Comparison of ENCODE assay signal across 9 cellular contexts in genomic region chr10:84267503-84268126, GRCh38. TPM values are rescaled to one million over a fixed set of nuclear protein-coding genes. Genes with fewer than 3 reads are reported as not detected.
DNase-seq lines count a peak whose midpoint lies in the region; ATAC-seq and TF ChIP-seq lines count a peak whose summit lies in the region.
"Had no signal": no experiment of that assay in that cellular context is flagged by ENCODE, and none has a peak within 500 bp of the region (broad histone marks: within the 10 kb centered on the region; RNA-seq: fewer than 3 reads in every experiment).

No MANE protein-coding gene starts in this region.

- ATAC-seq in HG03175 (IDR thresholded peaks at IDR 0.05; ENCODE audit: unreplicated experiment): peak; percentile 56
- ATAC-seq in activated naive CD4-positive, alpha-beta T cell treated with anti-CD3 and anti-CD28 coated beads, Interleukin-2, amount 50 U/mL, for 72 hours: peak; percentile 91

- no peaks in the 10 kb centered on the region for H3K9me3 ChIP-seq in hepatocyte (ENCODE audit: low read depth)

- TF ChIP-seq CTCF in GM10248 (IDR thresholded peaks at IDR 0.05; ENCODE audit: control extremely low read depth, extremely low read depth, low read depth, missing control alignments): peak; percentile 53
- peak; percentile 43 for TF ChIP-seq CTCF in hepatocyte (IDR thresholded peaks at IDR 0.05; ENCODE audit: poor library complexity)

- POLR2A ChIA-PET in GM10248 (lab: Yijun Ruan, JAX): no interaction called here

- H3K9me2 ChIP-seq in hepatocyte (replicated peaks; ENCODE audit: insufficient read depth): no peaks in the 10 kb centered on the region

- no peaks in the 10 kb centered on the region for H3K9me3 Mint-ChIP-seq in activated naive CD4-positive, alpha-beta T cell treated with anti-CD3 and anti-CD28 coated beads, Interleukin-2, amount 50 U/mL, for 72 hours
- H3K9me3 Mint-ChIP-seq: activated B cell treated with CpG ODN at 0.5 μM for 24 hours had no signal

- H3K27me3 ChIP-seq in hepatocyte: peaks cover 24% of the 10 kb centered on the region

- H3K27ac ChIP-seq in hepatocyte: no peak overlapping the region

- DNase-seq in GM10248 (ENCODE audit: extremely low spot score) (peak; percentile 50), SK-MEL-5 (ENCODE audit: low read depth, low spot score) (peak; percentile 61), hepatocyte (ENCODE audit: low spot score) (peak; percentile 58), NCI-H1694 treated with DMSO at 0.1 percent for 48 hours (lab: John Stamatoyannopoulos, UW) (no peak), SK-N-DZ (ENCODE audit: low spot score) (no peak)
- DNase-seq in activated naive CD4-positive, alpha-beta T cell treated with anti-CD3 and anti-CD28 coated beads, Interleukin-2, amount 50 U/mL, for 72 hours (ENCODE audit: low spot score in 2 of 2): peak; percentile 74 to 87
- peak; percentile 78 to 81 for DNase-seq in stimulated activated CD4-positive, alpha-beta T cell treated with anti-CD3 and anti-CD28 coated beads, Interleukin-2, amount 100 ng/mL, for 48 hours
- DNase-seq: activated B cell treated with CpG ODN at 0.5 μM for 24 hours had no signal

- no peaks in the 10 kb centered on the region for H3K36me3 ChIP-seq in hepatocyte (replicated peaks; ENCODE audit: insufficient read depth, low read depth)

- no peak overlapping the region for H3K4me3 ChIP-seq in hepatocyte

- H3K4me2 ChIP-seq in hepatocyte: no peak overlapping the region

- no peak overlapping the region for H2AFZ ChIP-seq in hepatocyte

- in situ Hi-C loops in SK-MEL-5 (cut with HindIII; ENCODE audit: low pct_unique_long_range_greater_than_20kb, low sequenced_read_pairs): no loop called here

- H4K20me1 ChIP-seq in hepatocyte (ENCODE audit: insufficient read depth, poor library complexity, severe bottlenecking): no peaks in the 10 kb centered on the region

- no peaks in the 10 kb centered on the region for H3K36me3 Mint-ChIP-seq in activated naive CD4-positive, alpha-beta T cell treated with anti-CD3 and anti-CD28 coated beads, Interleukin-2, amount 50 U/mL, for 72 hours

- peak overlapping the region in 1 of 2 donors; percentile 4 for H3K27ac Mint-ChIP-seq in activated naive CD4-positive, alpha-beta T cell treated with anti-CD3 and anti-CD28 coated beads, Interleukin-2, amount 50 U/mL, for 72 hours
- H3K27ac Mint-ChIP-seq: activated B cell treated with CpG ODN at 0.5 μM for 24 hours had no signal

- CTCF ChIA-PET in GM10248 (lab: Yijun Ruan, JAX): interaction anchor here (0.7 to 12.8 kb wide), 31 partner anchors 8 to 449 kb away, joined by 3 to 326 read pairs (median 4); partner anchors contain the start of gene RGR

- no peaks in the 10 kb centered on the region for H3K4me1 ChIP-seq in hepatocyte (ENCODE audit: insufficient read depth)

- no peaks in the 10 kb centered on the region for H3K79me2 ChIP-seq in hepatocyte

- WGBS in hepatocyte (ENCODE audit: low lambda C conversion rate, missing lambda C conversion rate): 45% methylated on average over 7 of the region's 7 CpGs

RNA-seq across cellular contexts. Expression of gene RGR, which starts 22.8 kb away (rescaled TPM):
- 3.8 and 4.5 TPM in 2 replicates for total RNA-seq in SK-MEL-5 (2014; rRNA removed; shearing (Covaris generic))
- 4.8 and 6.9 TPM in 2 replicates for polyA plus RNA-seq in SK-MEL-5 (2015; cell fraction: cytosol; rRNA removed)
- polyA plus RNA-seq in SK-MEL-5 (2015; cell fraction: nucleus; rRNA removed): 13.1 and 31.3 TPM in 2 replicates
- not detected for total RNA-seq in activated naive CD4-positive, alpha-beta T cell treated with anti-CD3 and anti-CD28 coated beads, Interleukin-2, amount 50 U/mL, for 72 hours
- total RNA-seq in hepatocyte: not detected in 2 replicates
- polyA plus RNA-seq in hepatocyte: not detected in 2 replicates
- polyA plus RNA-seq in SK-N-DZ (2014; cell fraction: cytosol; rRNA removed): not detected in 2 replicates
- not detected in 2 replicates for polyA plus RNA-seq in SK-N-DZ (2014; cell fraction: nucleus; rRNA removed)
- total RNA-seq: activated B cell treated with CpG ODN at 0.5 μM for 24 hours had no signal

RNA-seq across cellular contexts. Expression of gene LRIT1, which starts 26.3 kb away (rescaled TPM):
- total RNA-seq in SK-MEL-5 (2014; rRNA removed; shearing (Covaris generic)): not detected in 2 replicates
- not detected in 2 replicates for polyA plus RNA-seq in SK-MEL-5 (2015; cell fraction: cytosol; rRNA removed)
- polyA plus RNA-seq in SK-MEL-5 (2015; cell fraction: nucleus; rRNA removed): not detected in 2 replicates
- total RNA-seq in activated naive CD4-positive, alpha-beta T cell treated with anti-CD3 and anti-CD28 coated beads, Interleukin-2, amount 50 U/mL, for 72 hours: not detected
- total RNA-seq in hepatocyte: not detected in 2 replicates
- not detected in 2 replicates for polyA plus RNA-seq in hepatocyte
- polyA plus RNA-seq in SK-N-DZ (2014; cell fraction: cytosol; rRNA removed): not detected in 2 replicates
- not detected in 2 replicates for polyA plus RNA-seq in SK-N-DZ (2014; cell fraction: nucleus; rRNA removed)
- total RNA-seq: activated B cell treated with CpG ODN at 0.5 μM for 24 hours had no signal

RNA-seq across cellular contexts. Expression of gene LRIT2, which starts 42.3 kb away (rescaled TPM):
- not detected in 2 replicates for total RNA-seq in SK-MEL-5 (2014; rRNA removed; shearing (Covaris generic))
- polyA plus RNA-seq in SK-MEL-5 (2015; cell fraction: cytosol; rRNA removed): not detected in 2 replicates
- polyA plus RNA-seq in SK-MEL-5 (2015; cell fraction: nucleus; rRNA removed): not detected in 2 replicates
- not detected for total RNA-seq in activated naive CD4-positive, alpha-beta T cell treated with anti-CD3 and anti-CD28 coated beads, Interleukin-2, amount 50 U/mL, for 72 hours
- total RNA-seq in hepatocyte: not detected in 2 replicates
- polyA plus RNA-seq in hepatocyte: not detected in 2 replicates
- polyA plus RNA-seq in SK-N-DZ (2014; cell fraction: cytosol; rRNA removed): not detected in 2 replicates
- polyA plus RNA-seq in SK-N-DZ (2014; cell fraction: nucleus; rRNA removed): not detected in 2 replicates
- total RNA-seq: activated B cell treated with CpG ODN at 0.5 μM for 24 hours had no signal

Comparison
In these comparisons a context has a peak if more than half of its experiments do, and no peak if none do; other contexts are left out.
1. DNase-seq: peak in GM10248 (single experiment), SK-MEL-5 (single experiment), activated naive CD4-positive, alpha-beta T cell treated with anti-CD3 and anti-CD28 coated beads, Interleukin-2, amount 50 U/mL, for 72 hours (2 of 2), hepatocyte (single experiment) and stimulated activated CD4-positive, alpha-beta T cell treated with anti-CD3 and anti-CD28 coated beads, Interleukin-2, amount 100 ng/mL, for 48 hours (2 of 2); none in NCI-H1694 treated with DMSO at 0.1 percent for 48 hours (single experiment) and SK-N-DZ (single experiment).